Comparison of ENCODE assay signal across 1 cellular context in genomic region chr20:35917077-35917476, GRCh38.
TF ChIP-seq lines count a peak whose summit lies in the region.

No MANE protein-coding gene starts in this region.

TF ChIP-seq in GM12878, 131 proteins besides CTCF, POLR2A, EP300 and RAD21 (continued from another document):
- TF ChIP-seq, protein P1, sequence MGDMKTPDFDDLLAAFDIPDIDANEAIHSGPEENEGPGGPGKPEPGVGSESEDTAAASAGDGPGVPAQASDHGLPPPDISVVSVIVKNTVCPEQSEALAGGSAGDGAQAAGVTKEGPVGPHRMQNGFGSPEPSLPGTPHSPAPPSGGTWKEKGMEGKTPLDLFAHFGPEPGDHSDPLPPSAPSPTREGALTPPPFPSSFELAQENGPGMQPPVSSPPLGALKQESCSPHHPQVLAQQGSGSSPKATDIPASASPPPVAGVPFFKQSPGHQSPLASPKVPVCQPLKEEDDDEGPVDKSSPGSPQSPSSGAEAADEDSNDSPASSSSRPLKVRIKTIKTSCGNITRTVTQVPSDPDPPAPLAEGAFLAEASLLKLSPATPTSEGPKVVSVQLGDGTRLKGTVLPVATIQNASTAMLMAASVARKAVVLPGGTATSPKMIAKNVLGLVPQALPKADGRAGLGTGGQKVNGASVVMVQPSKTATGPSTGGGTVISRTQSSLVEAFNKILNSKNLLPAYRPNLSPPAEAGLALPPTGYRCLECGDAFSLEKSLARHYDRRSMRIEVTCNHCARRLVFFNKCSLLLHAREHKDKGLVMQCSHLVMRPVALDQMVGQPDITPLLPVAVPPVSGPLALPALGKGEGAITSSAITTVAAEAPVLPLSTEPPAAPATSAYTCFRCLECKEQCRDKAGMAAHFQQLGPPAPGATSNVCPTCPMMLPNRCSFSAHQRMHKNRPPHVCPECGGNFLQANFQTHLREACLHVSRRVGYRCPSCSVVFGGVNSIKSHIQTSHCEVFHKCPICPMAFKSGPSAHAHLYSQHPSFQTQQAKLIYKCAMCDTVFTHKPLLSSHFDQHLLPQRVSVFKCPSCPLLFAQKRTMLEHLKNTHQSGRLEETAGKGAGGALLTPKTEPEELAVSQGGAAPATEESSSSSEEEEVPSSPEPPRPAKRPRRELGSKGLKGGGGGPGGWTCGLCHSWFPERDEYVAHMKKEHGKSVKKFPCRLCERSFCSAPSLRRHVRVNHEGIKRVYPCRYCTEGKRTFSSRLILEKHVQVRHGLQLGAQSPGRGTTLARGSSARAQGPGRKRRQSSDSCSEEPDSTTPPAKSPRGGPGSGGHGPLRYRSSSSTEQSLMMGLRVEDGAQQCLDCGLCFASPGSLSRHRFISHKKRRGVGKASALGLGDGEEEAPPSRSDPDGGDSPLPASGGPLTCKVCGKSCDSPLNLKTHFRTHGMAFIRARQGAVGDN (IDR thresholded peaks at IDR 0.05): no peak
- TF ChIP-seq PAX5 (IDR thresholded peaks at IDR 0.05; ENCODE audit: borderline replicate concordance, low read depth, low read length): no peak
- TF ChIP-seq FOXK2 (IDR thresholded peaks at IDR 0.05): no peak
- TF ChIP-seq SPI1 (IDR thresholded peaks at IDR 0.05; ENCODE audit: borderline replicate concordance, insufficient read depth, low read depth, low read length): peak; percentile 72; the same call in 1 of the 2 replicates
- no peak for TF ChIP-seq MEF2B (IDR thresholded peaks at IDR 0.05; ENCODE audit: partially characterized antibody, poor library complexity, severe bottlenecking)
- no peak for TF ChIP-seq GATAD2B (conservative IDR thresholded peaks at IDR 0.05; ENCODE audit: low read depth)
- TF ChIP-seq, protein P2, sequence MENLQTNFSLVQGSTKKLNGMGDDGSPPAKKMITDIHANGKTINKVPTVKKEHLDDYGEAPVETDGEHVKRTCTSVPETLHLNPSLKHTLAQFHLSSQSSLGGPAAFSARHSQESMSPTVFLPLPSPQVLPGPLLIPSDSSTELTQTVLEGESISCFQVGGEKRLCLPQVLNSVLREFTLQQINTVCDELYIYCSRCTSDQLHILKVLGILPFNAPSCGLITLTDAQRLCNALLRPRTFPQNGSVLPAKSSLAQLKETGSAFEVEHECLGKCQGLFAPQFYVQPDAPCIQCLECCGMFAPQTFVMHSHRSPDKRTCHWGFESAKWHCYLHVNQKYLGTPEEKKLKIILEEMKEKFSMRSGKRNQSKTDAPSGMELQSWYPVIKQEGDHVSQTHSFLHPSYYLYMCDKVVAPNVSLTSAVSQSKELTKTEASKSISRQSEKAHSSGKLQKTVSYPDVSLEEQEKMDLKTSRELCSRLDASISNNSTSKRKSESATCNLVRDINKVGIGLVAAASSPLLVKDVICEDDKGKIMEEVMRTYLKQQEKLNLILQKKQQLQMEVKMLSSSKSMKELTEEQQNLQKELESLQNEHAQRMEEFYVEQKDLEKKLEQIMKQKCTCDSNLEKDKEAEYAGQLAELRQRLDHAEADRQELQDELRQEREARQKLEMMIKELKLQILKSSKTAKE (IDR thresholded peaks at IDR 0.05; ENCODE audit: low read depth, poor library complexity, severe bottlenecking): no peak
- no peak for TF ChIP-seq SRF (IDR thresholded peaks at IDR 0.05; ENCODE audit: low read depth in 2 of 2, low read length in 2 of 2)
